In genomic region chr6:150894935-150895686, GRCh38 we compare ENCODE assay signal across 9 cellular contexts.
DNase-seq lines count a peak whose midpoint lies in the region; ATAC-seq lines count a peak whose summit lies in the region.
"Had no signal": no experiment of that assay in that cellular context is flagged by ENCODE, and none has a peak within 500 bp of the region (broad histone marks: within the 10 kb centered on the region; RNA-seq: fewer than 3 reads in every experiment).

No MANE protein-coding gene starts in this region.

- H3K36me3 ChIP-seq in rectal smooth muscle tissue (ENCODE audit: control insufficient read depth, insufficient read depth, low read length): no peaks in the 10 kb centered on the region

- peak overlapping the region; percentile 37 for H3K4me3 ChIP-seq in rectal smooth muscle tissue (ENCODE audit: low read length)

- H3K27me3 ChIP-seq in rectal smooth muscle tissue (ENCODE audit: control insufficient read depth, insufficient read depth, low read length): no peaks in the 10 kb centered on the region

- DNase-seq in activated CD4-positive, alpha-beta T cell treated with anti-CD3 and anti-CD28 coated beads for 48 hours: peak; percentile 28
- no peak for DNase-seq in activated CD4-positive, alpha-beta T cell treated with anti-CD3 and anti-CD28 coated beads, Interleukin-2, amount 50 U/mL, for 1 hour
- peak; percentile 83 for DNase-seq in NCI-H82 (lab: John Stamatoyannopoulos, UW)
- peak; percentile 12 for DNase-seq in central memory CD4-positive, alpha-beta T cell
- DNase-seq in activated CD8-positive, alpha-beta memory T cell treated with anti-CD3 and anti-CD28 coated beads, Interleukin-2, amount 50 U/mL, for 4 hours: no peak

- no peak overlapping the region for H3K9ac ChIP-seq in rectal smooth muscle tissue (ENCODE audit: low read length)
- H3K9ac ChIP-seq: parathyroid adenoma had no signal

- ATAC-seq in HG02884 (IDR thresholded peaks at IDR 0.05; ENCODE audit: unreplicated experiment) (peak; percentile 53), GM19328 (IDR thresholded peaks at IDR 0.05; ENCODE audit: unreplicated experiment) (no peak)

- H3K4me1 ChIP-seq in rectal smooth muscle tissue (ENCODE audit: control insufficient read depth, insufficient read depth, low read length): peaks cover 11% of the 10 kb centered on the region
- H3K4me1 ChIP-seq: parathyroid adenoma had no signal

- H3K27ac ChIP-seq in rectal smooth muscle tissue (ENCODE audit: low read depth, low read length): no peak overlapping the region
- H3K27ac ChIP-seq: parathyroid adenoma had no signal

Comparison
In these comparisons a context has a peak if more than half of its experiments do, and no peak if none do; other contexts are left out.
1. DNase-seq: peak in activated CD4-positive, alpha-beta T cell treated with anti-CD3 and anti-CD28 coated beads for 48 hours (single experiment), NCI-H82 (single experiment) and central memory CD4-positive, alpha-beta T cell (single experiment); none in activated CD4-positive, alpha-beta T cell treated with anti-CD3 and anti-CD28 coated beads, Interleukin-2, amount 50 U/mL, for 1 hour (single experiment) and activated CD8-positive, alpha-beta memory T cell treated with anti-CD3 and anti-CD28 coated beads, Interleukin-2, amount 50 U/mL, for 4 hours (single experiment).